Comparison of ENCODE assay signal across 25 cellular contexts in the genomic region with DNA sequence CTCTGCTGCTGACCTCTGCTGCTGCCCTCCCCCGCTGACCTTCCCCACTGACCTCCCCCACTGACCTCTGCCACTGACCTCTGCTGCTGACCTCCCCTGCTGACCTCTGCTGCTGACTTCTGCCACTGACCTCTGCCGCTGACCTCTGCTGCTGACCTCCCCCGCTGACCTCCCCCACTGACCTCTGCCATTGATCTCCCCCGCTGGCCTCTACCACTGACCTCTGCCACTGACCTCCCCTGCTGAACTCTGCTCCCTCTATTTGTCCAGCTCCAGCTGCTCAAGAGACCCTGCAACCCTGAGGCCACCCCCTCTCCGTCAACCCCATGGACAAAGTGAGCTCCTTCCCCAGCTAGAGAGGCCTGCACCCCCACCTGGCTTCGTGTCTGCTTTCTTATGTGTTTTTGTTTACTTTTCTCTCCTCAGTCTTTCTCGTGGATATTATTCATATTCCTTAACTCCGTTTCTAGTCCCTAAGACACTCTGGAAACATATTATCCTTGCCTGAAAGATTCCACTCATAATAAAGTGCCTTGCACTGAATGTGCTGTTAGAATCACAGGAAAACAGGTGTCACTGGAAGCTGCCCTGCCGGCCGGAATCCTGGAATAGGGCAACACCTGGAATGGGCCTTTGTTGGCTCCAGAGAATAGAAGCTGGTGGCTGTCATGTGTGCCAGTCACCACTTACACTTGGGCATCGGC.
DNase-seq lines count a peak whose midpoint lies in the region; ATAC-seq and TF ChIP-seq lines count a peak whose summit lies in the region.
"Had no signal": no experiment of that assay in that cellular context is flagged by ENCODE, and none has a peak within 500 bp of the region (broad histone marks: within the 10 kb centered on the region; RNA-seq: fewer than 3 reads in every experiment).

No MANE protein-coding gene starts in this region.

- H3K27ac Mint-ChIP-seq in CD8-positive, alpha-beta memory T cell, result no peak overlapping the region
- H3K27ac Mint-ChIP-seq: CD4-positive, alpha-beta memory T cell; natural killer cell treated with Interleukin-12 subunit alpha and Interleukin-12 subunit beta and Interleukin-15 and Interleukin-18, amount 100 ng/mL, for 72 hours had no signal

- H3K4me1 ChIP-seq in foreskin keratinocyte, result no peaks in the 10 kb centered on the region
- H3K4me1 ChIP-seq in neuronal stem cell (ENCODE audit: control insufficient read depth in 2 of 2, insufficient read depth in 1 of 2, low read depth in 1 of 2, low read length in 2 of 2), result peaks cover 0 to 6% of the 10 kb centered on the region in 2 donors
- no peaks in the 10 kb centered on the region for H3K4me1 ChIP-seq in CD8-positive, alpha-beta memory T cell (ENCODE audit: insufficient read depth, low read length)
- H3K4me1 ChIP-seq: colonic mucosa had no signal

- no peak overlapping the region for H2BK5ac ChIP-seq in neuronal stem cell (ENCODE audit: low read length)

- POLR2A ChIA-PET in CD8-positive, alpha-beta memory T cell (lab: Charles Lee), result no interaction called here

- no peaks in the 10 kb centered on the region for H3K79me1 ChIP-seq in neuronal stem cell (ENCODE audit: low read depth, low read length)

- H3K27ac ChIP-seq in foreskin keratinocyte (no peak overlapping the region), neuronal stem cell (replicated peaks; ENCODE audit: low read length) (no peak overlapping the region), coronary artery (no peak overlapping the region)
- no peak overlapping the region for H3K27ac ChIP-seq in CD8-positive, alpha-beta memory T cell (ENCODE audit: low read depth, low read length)
- H3K27ac ChIP-seq: colonic mucosa, Peyer's patch, SJSA1, thoracic aorta, VCaP had no signal

- H4K8ac ChIP-seq in neuronal stem cell (ENCODE audit: low read depth, low read length), result peak overlapping the region; percentile 73

- DNase-seq in COLO668 (lab: John Stamatoyannopoulos, UW; ENCODE audit: unreplicated experiment) (peak; percentile 18), NCI-H1092 treated with DMSO at 0.1 percent for 48 hours (lab: John Stamatoyannopoulos, UW) (peak; percentile 85), foreskin keratinocyte (no peak), neuronal stem cell (ENCODE audit: low spot score) (no peak), coronary artery (ENCODE audit: low spot score) (no peak)
- no peak for DNase-seq in CD8-positive, alpha-beta memory T cell
- DNase-seq: activated CD4-positive, alpha-beta T cell treated with anti-CD3 and anti-CD28 coated beads, Interleukin-2, amount 50 U/mL, for 1 hour; activated CD8-positive, alpha-beta memory T cell treated with anti-CD3 and anti-CD28 coated beads, Interleukin-2, amount 50 U/mL, for 4 hours; activated effector memory CD4-positive, alpha-beta T cell treated with Interleukin-2 at 50 U/mL for 16 hours; body of pancreas; CD4-positive, alpha-beta memory T cell; colonic mucosa; DMS79 treated with DMSO at 0.1 percent for 48 hours; KG1; NCI-H446; small intestine; stimulated activated CD4-positive, alpha-beta T cell treated with anti-CD3 and anti-CD28 coated beads, Interleukin-2, amount 100 ng/mL, for 48 hours; stimulated activated naive CD4-positive, alpha-beta T cell had no signal

- peak overlapping the region; percentile 50 for H3K18ac ChIP-seq in neuronal stem cell (ENCODE audit: low read length)

- TF ChIP-seq CTCF in foreskin keratinocyte (conservative IDR thresholded peaks at IDR 0.05) (no peak), coronary artery (IDR thresholded peaks at IDR 0.05) (no peak)

- H3K27me3 ChIP-seq in foreskin keratinocyte (no peaks in the 10 kb centered on the region), neuronal stem cell (ENCODE audit: control insufficient read depth in 3 of 3, insufficient read depth in 3 of 3, low read depth in 1 of 3, low read length in 3 of 3) (no peaks in the 10 kb centered on the region)
- no peaks in the 10 kb centered on the region for H3K27me3 ChIP-seq in CD8-positive, alpha-beta memory T cell (ENCODE audit: insufficient read depth, low read length, poor library complexity, severe bottlenecking)
- H3K27me3 ChIP-seq: body of pancreas, colonic mucosa, Peyer's patch, SJSA1 had no signal

- no peak overlapping the region for H2AFZ ChIP-seq in neuronal stem cell (ENCODE audit: low read length)

- no CpG with 5 or more reads among the region's 11 CpGs for WGBS in neuronal stem cell (ENCODE audit: extremely low coverage in 2 of 2, insufficient read length in 2 of 2, insufficient replicate concordance in 1 of 2), 2 donors

- H3K4me3 ChIP-seq in neuronal stem cell (ENCODE audit: low read length in 2 of 2), result no peak overlapping the region
- H3K4me3 ChIP-seq in coronary artery, result no peak overlapping the region
- no peak overlapping the region for H3K4me3 ChIP-seq in CD8-positive, alpha-beta memory T cell (ENCODE audit: low read length)
- H3K4me3 ChIP-seq: body of pancreas, colonic mucosa, GM12878, Peyer's patch, SJSA1, thoracic aorta had no signal

- no peak overlapping the region for H2BK15ac ChIP-seq in neuronal stem cell (ENCODE audit: low read length)

- H3K27me3 Mint-ChIP-seq in CD8-positive, alpha-beta memory T cell, result peaks cover 0 to 6% of the 10 kb centered on the region in 2 donors

- no peak overlapping the region for H2AK5ac ChIP-seq in neuronal stem cell (ENCODE audit: low read depth, low read length)

- no peak overlapping the region for H3K4me3 Mint-ChIP-seq in CD8-positive, alpha-beta memory T cell
- H3K4me3 Mint-ChIP-seq: natural killer cell treated with Interleukin-12 subunit alpha and Interleukin-12 subunit beta and Interleukin-15 and Interleukin-18, amount 100 ng/mL, for 72 hours had no signal

- no peak overlapping the region for H3K9ac ChIP-seq in neuronal stem cell (ENCODE audit: low read depth, low read length, poor library complexity)

- no peak overlapping the region for H3K4ac ChIP-seq in neuronal stem cell (ENCODE audit: low read length)

- no peaks in the 10 kb centered on the region for H3K4me1 Mint-ChIP-seq in CD8-positive, alpha-beta memory T cell

- no peak overlapping the region for H3K4me2 ChIP-seq in neuronal stem cell (ENCODE audit: insufficient read depth, low read length, poor library complexity, severe bottlenecking)

- ATAC-seq in foreskin keratinocyte, result peak; percentile 12
- no peak for ATAC-seq in HG02678 (IDR thresholded peaks at IDR 0.05; ENCODE audit: unreplicated experiment)
- ATAC-seq: body of pancreas; GM12878; natural killer cell treated with Interleukin-12 subunit alpha and Interleukin-12 subunit beta and Interleukin-15 and Interleukin-18, amount 100 ng/mL, for 72 hours had no signal

- H2BK120ac ChIP-seq in neuronal stem cell (ENCODE audit: low read depth, low read length), result no peak overlapping the region

- peaks cover 0 to 4% (median 0%) of the 10 kb centered on the region in 3 donors for H3K36me3 Mint-ChIP-seq in CD8-positive, alpha-beta memory T cell
- H3K36me3 Mint-ChIP-seq: natural killer cell treated with Interleukin-12 subunit alpha and Interleukin-12 subunit beta and Interleukin-15 and Interleukin-18, amount 100 ng/mL, for 72 hours had no signal

- H3K14ac ChIP-seq in neuronal stem cell (ENCODE audit: low read length), result no peak overlapping the region

- H3K9me3 Mint-ChIP-seq in CD8-positive, alpha-beta memory T cell, result peaks cover 0 to 3% (median 0%) of the 10 kb centered on the region in 5 donors
- H3K9me3 Mint-ChIP-seq: natural killer cell treated with Interleukin-12 subunit alpha and Interleukin-12 subunit beta and Interleukin-15 and Interleukin-18, amount 100 ng/mL, for 72 hours had no signal

- H4K91ac ChIP-seq in neuronal stem cell (ENCODE audit: low read depth, low read length, poor library complexity), result no peak overlapping the region

- CTCF ChIA-PET in CD8-positive, alpha-beta memory T cell (lab: Charles Lee), result no interaction called here

- H2BK12ac ChIP-seq in neuronal stem cell (ENCODE audit: low read length), result no peak overlapping the region

- H3K23ac ChIP-seq in neuronal stem cell (ENCODE audit: low read depth, low read length, poor library complexity), result no peak overlapping the region

- H3K36me3 ChIP-seq in neuronal stem cell (replicated peaks in 1 of 2; ENCODE audit: control insufficient read depth in 2 of 2, insufficient read depth in 2 of 2, low read length in 2 of 2), result no peaks in the 10 kb centered on the region
- no peaks in the 10 kb centered on the region for H3K36me3 ChIP-seq in CD8-positive, alpha-beta memory T cell (ENCODE audit: insufficient read depth, low read length)
- H3K36me3 ChIP-seq: colonic mucosa, Peyer's patch, SJSA1, thoracic aorta had no signal

- peaks cover 0 to 6% of the 10 kb centered on the region in 2 donors for H3K9me3 ChIP-seq in neuronal stem cell (replicated peaks in 1 of 2; ENCODE audit: control insufficient read depth in 2 of 2, insufficient read depth in 1 of 2, low read depth in 1 of 2, low read length in 2 of 2)
- H3K9me3 ChIP-seq in CD8-positive, alpha-beta memory T cell (ENCODE audit: low read length), result no peaks in the 10 kb centered on the region
- H3K9me3 ChIP-seq: body of pancreas, colonic mucosa, Peyer's patch, SJSA1, thoracic aorta had no signal

Comparison
In these comparisons a context has a peak if more than half of its experiments do, and no peak if none do; other contexts are left out.
1. DNase-seq: peak in COLO668 (single experiment) and NCI-H1092 treated with DMSO at 0.1 percent for 48 hours (single experiment); none in foreskin keratinocyte (0 of 2), neuronal stem cell (single experiment), coronary artery (single experiment) and CD8-positive, alpha-beta memory T cell (0 of 5).